Comparison of ENCODE assay signal across 12 cellular contexts in the genomic region with DNA sequence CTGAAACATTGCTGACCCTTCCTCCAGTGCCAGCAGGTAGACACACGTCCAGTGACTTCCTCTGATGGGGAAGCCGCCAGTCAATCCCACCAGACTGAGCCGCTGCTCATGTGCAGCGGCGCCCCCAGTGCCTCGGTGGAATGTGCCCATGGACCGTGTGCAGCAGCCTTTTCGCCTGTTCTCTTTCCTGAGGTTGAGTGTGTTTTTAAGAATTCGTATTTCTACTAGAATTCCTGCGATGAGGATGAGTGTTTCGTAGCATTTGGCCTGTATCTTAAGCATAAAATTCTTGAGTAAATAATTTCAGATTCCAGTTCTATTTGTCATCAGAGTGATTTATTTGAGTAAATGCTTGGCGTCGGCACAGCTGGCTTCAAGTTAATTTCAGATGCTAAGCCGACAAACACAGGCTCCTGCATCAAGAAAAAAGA. TPM values are rescaled to one million over a fixed set of nuclear protein-coding genes. Genes with fewer than 3 reads are reported as not detected.
DNase-seq lines count a peak whose midpoint lies in the region; ATAC-seq and TF ChIP-seq lines count a peak whose summit lies in the region.
"Had no signal": no experiment of that assay in that cellular context is flagged by ENCODE, and none has a peak within 500 bp of the region (broad histone marks: within the 10 kb centered on the region; RNA-seq: fewer than 3 reads in every experiment).

No MANE protein-coding gene starts in this region.

- no peaks in the 10 kb centered on the region for H3K27me3 Mint-ChIP-seq in type B pancreatic cell
- H3K27me3 Mint-ChIP-seq: IgD-negative memory B cell had no signal

- peaks cover 41% of the 10 kb centered on the region for H3K36me3 Mint-ChIP-seq in type B pancreatic cell

- TF ChIP-seq CTCF in type B pancreatic cell (conservative IDR thresholded peaks at IDR 0.05): no peak

- no peak overlapping the region for H3K27ac Mint-ChIP-seq in type B pancreatic cell
- H3K27ac Mint-ChIP-seq: IgD-negative memory B cell had no signal

- no peaks in the 10 kb centered on the region for H3K9me3 Mint-ChIP-seq in type B pancreatic cell
- H3K9me3 Mint-ChIP-seq: IgD-negative memory B cell had no signal

- H3K4me3 Mint-ChIP-seq in type B pancreatic cell: no peak overlapping the region
- H3K4me3 Mint-ChIP-seq: IgD-negative memory B cell had no signal

- DNase-seq in HS-5 (ENCODE audit: low read depth): peak; percentile 89
- peak; percentile 74 for DNase-seq in amniotic stem cell (lab: John Stamatoyannopoulos, UW)
- peak; percentile 96 for DNase-seq in hepatic stellate cell (ENCODE audit: low spot score)
- peak; percentile 11 for DNase-seq in type B pancreatic cell (ENCODE audit: extremely low spot score, unreplicated experiment)
- DNase-seq in NCI-H446 (lab: John Stamatoyannopoulos, UW): no peak
- DNase-seq in DMS79 (lab: John Stamatoyannopoulos, UW): no peak
- DNase-seq: activated CD4-positive, alpha-beta T cell treated with anti-CD3 and anti-CD28 coated beads, Interleukin-2, amount 50 U/mL, for 48 hours; amygdala; heart right ventricle; stimulated activated CD4-positive, alpha-beta T cell treated with anti-CD3 and anti-CD28 coated beads, Interleukin-4, amount 100 ng/mL, for 4 hours had no signal

- ATAC-seq in HG02885 (IDR thresholded peaks at IDR 0.05; ENCODE audit: poor library complexity, unreplicated experiment): no peak

- no peaks in the 10 kb centered on the region for H3K4me1 Mint-ChIP-seq in type B pancreatic cell (ENCODE audit: unreplicated experiment)

RNA-seq across cellular contexts. Expression of a gene that starts 35.4 kb away (rescaled TPM):
- 24.2 and 30.2 TPM in 2 replicates for total RNA-seq in type B pancreatic cell (ENCODE audit: low replicate concordance)

RNA-seq across cellular contexts. Expression of a gene that starts 45.5 kb away (rescaled TPM):
- total RNA-seq in type B pancreatic cell (ENCODE audit: low replicate concordance): 36.6 and 38.1 TPM in 2 replicates

Comparison
In these comparisons a context has a peak if more than half of its experiments do, and no peak if none do; other contexts are left out.
1. DNase-seq: peak in HS-5 (single experiment), amniotic stem cell (single experiment), hepatic stellate cell (single experiment) and type B pancreatic cell (single experiment); none in NCI-H446 (0 of 2) and DMS79 (single experiment).